In the genomic region with DNA sequence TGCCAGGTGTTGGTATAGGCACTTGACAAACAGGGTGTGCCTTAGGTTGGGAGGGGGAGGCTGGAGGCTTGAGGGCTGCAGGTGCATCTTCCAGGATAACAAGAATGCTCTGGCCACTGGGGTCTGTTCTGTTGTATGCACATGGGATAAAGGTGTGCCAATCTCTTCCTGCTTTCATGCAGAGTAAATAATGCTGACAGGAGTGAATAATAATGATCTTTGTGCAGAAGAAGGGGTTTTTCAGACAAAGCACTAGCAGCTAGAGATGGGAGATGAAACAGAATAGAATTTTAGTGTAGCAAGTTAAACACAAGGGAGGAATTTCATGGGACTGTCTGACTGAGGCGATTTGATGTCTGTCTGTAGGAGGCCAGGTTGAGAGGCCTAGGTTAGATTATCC, we compare ENCODE assay signal across 20 cellular contexts. TPM values are rescaled to one million over a fixed set of nuclear protein-coding genes. Genes with fewer than 3 reads are reported as not detected.
A peak's percentile ranks its signal among the peaks of the same experiment; 100 is the strongest.
DNase-seq lines count a peak whose midpoint lies in the region; ATAC-seq, FAIRE-seq and TF ChIP-seq lines count a peak whose summit lies in the region.
"Had no signal": no experiment of that assay in that cellular context is flagged by ENCODE, and none has a peak within 500 bp of the region (broad histone marks: within the 10 kb centered on the region; RNA-seq: fewer than 3 reads in every experiment).

No MANE protein-coding gene starts in this region.

- ATAC-seq in activated naive CD4-positive, alpha-beta T cell treated with anti-CD3 and anti-CD28 coated beads, Interleukin-2, amount 50 U/mL, for 72 hours, result no peak

- H3K4me1 ChIP-seq in kidney (ENCODE audit: control insufficient read depth in 1 of 2, insufficient read depth in 1 of 2, low read depth in 1 of 2, low read length in 2 of 2), result no peaks in the 10 kb centered on the region
- H3K4me1 ChIP-seq: SJCRH30 had no signal

- no peak overlapping the region for H3K27ac ChIP-seq in kidney (ENCODE audit: low read depth in 2 of 2, low read length in 2 of 2)
- H3K27ac ChIP-seq: KMS-11, RWPE1, SJCRH30 had no signal

- DNase-seq in NCI-H2107 treated with DMSO at 0.1 percent for 48 hours (lab: John Stamatoyannopoulos, UW; ENCODE audit: unreplicated experiment) (peak; percentile 57), NCI-H2107 (lab: John Stamatoyannopoulos, UW) (no peak), NCI-H146 treated with DMSO at 0.1 percent for 48 hours (lab: John Stamatoyannopoulos, UW; ENCODE audit: unreplicated experiment) (peak; percentile 99), NCI-H510A (lab: John Stamatoyannopoulos, UW) (peak; percentile 52), posterior vena cava (ENCODE audit: low spot score) (peak; percentile 70), MV-4-11 (lab: John Stamatoyannopoulos, UW) (no peak), kidney (no peak)
- no peak for DNase-seq in activated naive CD4-positive, alpha-beta T cell treated with anti-CD3 and anti-CD28 coated beads, Interleukin-2, amount 50 U/mL, for 72 hours (ENCODE audit: low spot score in 2 of 2)
- DNase-seq: EL, H9, NCI-H1694 treated with DMSO at 0.1 percent for 48 hours, NCI-H226, SJCRH30 had no signal

- no peak overlapping the region for H3K9ac ChIP-seq in kidney (ENCODE audit: low read length in 2 of 2)
- H3K9ac ChIP-seq: KMS-11 had no signal

- intact Hi-C loops in posterior vena cava (cut with DNase I), result no loop called here
- intact Hi-C loops in kidney (cut with DNase I), result no loop called here

- FAIRE-seq in kidney (lab: Jason Lieb, UNC), result no peak
- FAIRE-seq: A204.1 had no signal

- H3K36me3 ChIP-seq in kidney (ENCODE audit: control insufficient read depth in 1 of 2, insufficient read depth in 2 of 2, low read length in 2 of 2), result no peaks in the 10 kb centered on the region
- H3K36me3 ChIP-seq: SJCRH30 had no signal

- H3K36me3 Mint-ChIP-seq in activated naive CD4-positive, alpha-beta T cell treated with anti-CD3 and anti-CD28 coated beads, Interleukin-2, amount 50 U/mL, for 72 hours, result no peaks in the 10 kb centered on the region
- H3K36me3 Mint-ChIP-seq: CD14-positive monocyte had no signal

- H3K9me3 ChIP-seq in kidney (ENCODE audit: control insufficient read depth in 1 of 2, low read length in 2 of 2), result peaks cover 4 to 6% of the 10 kb centered on the region in 2 donors

- H3K4me3 ChIP-seq in kidney (ENCODE audit: low read length in 2 of 2), result no peak overlapping the region
- H3K4me3 ChIP-seq: SJCRH30 had no signal

- no peak for TF ChIP-seq CTCF in kidney (IDR thresholded peaks at IDR 0.05; ENCODE audit: borderline replicate concordance, extremely low read depth, insufficient read depth)

- no peaks in the 10 kb centered on the region for H3K9me3 Mint-ChIP-seq in activated naive CD4-positive, alpha-beta T cell treated with anti-CD3 and anti-CD28 coated beads, Interleukin-2, amount 50 U/mL, for 72 hours
- H3K9me3 Mint-ChIP-seq: H9; T-helper 2 cell treated with Interferon-gamma antibody and Interleukin-4, amounts not matched to agents 5 μg/mL and 100 μg/mL, for 36 hours had no signal

- H3K27ac Mint-ChIP-seq in activated naive CD4-positive, alpha-beta T cell treated with anti-CD3 and anti-CD28 coated beads, Interleukin-2, amount 50 U/mL, for 72 hours, result no peak overlapping the region
- H3K27ac Mint-ChIP-seq: CD14-positive monocyte; H9; T-helper 2 cell treated with Interferon-gamma antibody and Interleukin-4, amounts not matched to agents 5 μg/mL and 100 μg/mL, for 36 hours had no signal

RNA-seq across cellular contexts. Expression of a gene that starts 1.9 kb away (rescaled TPM):
- total RNA-seq in posterior vena cava, result not detected
- not detected for total RNA-seq in activated naive CD4-positive, alpha-beta T cell treated with anti-CD3 and anti-CD28 coated beads, Interleukin-2, amount 50 U/mL, for 72 hours
- total RNA-seq in kidney, result 0.54 TPM
- not detected for polyA plus RNA-seq in kidney (ENCODE audit: insufficient read depth, low read depth, low replicate concordance)
- total RNA-seq: H9, MCF 10A, OCI-LY7, SJCRH30 had no signal
- polyA plus RNA-seq: CD14-positive monocyte had no signal

RNA-seq across cellular contexts. Expression of a gene that starts 32.8 kb away (rescaled TPM):
- total RNA-seq in posterior vena cava, result 10 to 100 TPM; 21.5 to 28.5 TPM
- total RNA-seq in activated naive CD4-positive, alpha-beta T cell treated with anti-CD3 and anti-CD28 coated beads, Interleukin-2, amount 50 U/mL, for 72 hours, result 10 to 100 TPM; 53.5 to 93.0 TPM
- 28.2 TPM for total RNA-seq in kidney
- 8.3 TPM for polyA plus RNA-seq in kidney (ENCODE audit: insufficient read depth, low read depth, low replicate concordance)

RNA-seq across cellular contexts. Expression of a gene that starts 39.4 kb away (rescaled TPM):
- 100 to 1,000 TPM in 1 of 2 donors, 10 to 100 TPM in 1; 63.2 to 118 TPM for total RNA-seq in posterior vena cava
- total RNA-seq in activated naive CD4-positive, alpha-beta T cell treated with anti-CD3 and anti-CD28 coated beads, Interleukin-2, amount 50 U/mL, for 72 hours, result 10 to 100 TPM in 1 of 2 donors, 1 to 10 TPM in 1; 1.8 to 11.4 TPM
- 55.6 TPM for total RNA-seq in kidney
- polyA plus RNA-seq in kidney (ENCODE audit: insufficient read depth, low read depth, low replicate concordance), result 5.8 TPM
- polyA plus RNA-seq: CD14-positive monocyte had no signal

Comparison
In these comparisons a context has a peak if more than half of its experiments do, and no peak if none do; other contexts are left out.
1. DNase-seq: peak in NCI-H2107 treated with DMSO at 0.1 percent for 48 hours (single experiment), NCI-H146 treated with DMSO at 0.1 percent for 48 hours (single experiment), NCI-H510A (single experiment) and posterior vena cava (single experiment); none in NCI-H2107 (single experiment), activated naive CD4-positive, alpha-beta T cell treated with anti-CD3 and anti-CD28 coated beads, Interleukin-2, amount 50 U/mL, for 72 hours (0 of 2), MV-4-11 (single experiment) and kidney (single experiment).